ENCODE assay signal across 21 cellular contexts in the genomic region with DNA sequence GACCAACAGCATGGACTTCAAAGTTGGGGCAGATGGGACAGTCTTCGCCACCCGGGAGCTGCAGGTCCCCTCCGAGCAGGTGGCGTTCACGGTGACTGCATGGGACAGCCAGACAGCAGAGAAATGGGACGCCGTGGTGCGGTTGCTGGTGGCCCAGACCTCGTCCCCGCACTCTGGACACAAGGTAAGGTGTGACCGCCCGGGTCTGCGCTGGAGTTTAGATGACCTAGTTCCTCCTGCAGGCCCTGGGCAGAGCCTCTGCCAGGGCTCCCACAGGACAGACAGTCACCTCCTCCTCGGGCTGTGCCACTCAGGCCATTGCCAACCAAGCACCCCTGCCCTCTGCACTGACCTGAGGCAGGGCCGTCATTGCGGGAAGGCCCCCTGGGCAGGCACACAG.
DNase-seq lines count a peak whose midpoint lies in the region; ATAC-seq and TF ChIP-seq lines count a peak whose summit lies in the region.
"Had no signal": no experiment of that assay in that cellular context is flagged by ENCODE, and none has a peak within 500 bp of the region (broad histone marks: within the 10 kb centered on the region; RNA-seq: fewer than 3 reads in every experiment).

No MANE protein-coding gene starts in this region.

- peaks cover 2% of the 10 kb centered on the region for H3K9me3 Mint-ChIP-seq in chondrocyte (ENCODE audit: low read depth)
- H3K9me3 Mint-ChIP-seq: CD8-positive, alpha-beta T cell had no signal

- TF ChIP-seq CTCF in chondrocyte (IDR thresholded peaks at IDR 0.05): no peak

- no peak overlapping the region for H3K27ac Mint-ChIP-seq in chondrocyte (ENCODE audit: unreplicated experiment)
- H3K27ac Mint-ChIP-seq: B cell; CD4-positive, CD25-positive, alpha-beta regulatory T cell; CD8-positive, alpha-beta T cell; HFFc6 had no signal

- no peaks in the 10 kb centered on the region for H3K79me1 ChIP-seq in neuronal stem cell (ENCODE audit: low read depth, low read length)

- no peaks in the 10 kb centered on the region for H3K36me3 ChIP-seq in neuronal stem cell (replicated peaks in 1 of 2; ENCODE audit: control insufficient read depth in 2 of 2, insufficient read depth in 2 of 2, low read length in 2 of 2)
- no peaks in the 10 kb centered on the region for H3K36me3 ChIP-seq in aorta (ENCODE audit: control insufficient read depth in 1 of 2, insufficient read depth in 2 of 2, low read length in 1 of 2)
- H3K36me3 ChIP-seq: HAP-1 had no signal

- peaks cover 27% of the 10 kb centered on the region for H3K4me1 Mint-ChIP-seq in chondrocyte (ENCODE audit: low read depth)
- H3K4me1 Mint-ChIP-seq: B cell; CD4-positive, CD25-positive, alpha-beta regulatory T cell had no signal

- H3K4me2 ChIP-seq in neuronal stem cell (ENCODE audit: insufficient read depth, low read length, poor library complexity, severe bottlenecking): no peak overlapping the region

- no peak overlapping the region for H3K4ac ChIP-seq in neuronal stem cell (ENCODE audit: low read length)

- H3K4me1 ChIP-seq in neuronal stem cell (ENCODE audit: control insufficient read depth in 2 of 2, insufficient read depth in 1 of 2, low read depth in 1 of 2, low read length in 2 of 2): no peaks in the 10 kb centered on the region
- no peaks in the 10 kb centered on the region for H3K4me1 ChIP-seq in aorta (ENCODE audit: control insufficient read depth in 1 of 2, insufficient read depth in 2 of 2, low read length in 2 of 2)
- H3K4me1 ChIP-seq: Caco-2, HAP-1 had no signal

- no peak overlapping the region for H2BK15ac ChIP-seq in neuronal stem cell (ENCODE audit: low read length)

- H3K9ac ChIP-seq in neuronal stem cell (ENCODE audit: low read depth, low read length, poor library complexity): peak overlapping the region; percentile 74

- ATAC-seq in left cardiac atrium (no peak), left ventricle myocardium superior (no peak), aorta (ENCODE audit: low FRiP score) (no peak), GM21367 (IDR thresholded peaks at IDR 0.05; ENCODE audit: unreplicated experiment) (no peak), HG02678 (IDR thresholded peaks at IDR 0.05; ENCODE audit: unreplicated experiment) (no peak)
- ATAC-seq: CD8-positive, alpha-beta T cell; GM12878 had no signal

- H4K91ac ChIP-seq in neuronal stem cell (ENCODE audit: low read depth, low read length, poor library complexity): no peak overlapping the region

- no peak overlapping the region for H3K4me3 Mint-ChIP-seq in chondrocyte (ENCODE audit: unreplicated experiment)
- H3K4me3 Mint-ChIP-seq: B cell; CD4-positive, CD25-positive, alpha-beta regulatory T cell; CD8-positive, alpha-beta T cell; HFFc6 had no signal

- no peak overlapping the region for H3K23ac ChIP-seq in neuronal stem cell (ENCODE audit: low read depth, low read length, poor library complexity)

- no peak overlapping the region for H3K18ac ChIP-seq in neuronal stem cell (ENCODE audit: low read length)

- no peak overlapping the region for H2AK5ac ChIP-seq in neuronal stem cell (ENCODE audit: low read depth, low read length)

- H3K4me3 ChIP-seq in neuronal stem cell (ENCODE audit: low read length in 2 of 2) (no peak overlapping the region), aorta (ENCODE audit: low read length in 2 of 2) (no peak overlapping the region)
- H3K4me3 ChIP-seq: GM12878, HAP-1 had no signal

- no peak overlapping the region for H2BK120ac ChIP-seq in neuronal stem cell (ENCODE audit: low read depth, low read length)

- peak overlapping the region; percentile 25 for H3K14ac ChIP-seq in neuronal stem cell (ENCODE audit: low read length)

- H2BK5ac ChIP-seq in neuronal stem cell (ENCODE audit: low read length): no peak overlapping the region

- peaks cover 0 to under 1% of the 10 kb centered on the region in 2 donors for H3K9me3 ChIP-seq in neuronal stem cell (replicated peaks in 1 of 2; ENCODE audit: control insufficient read depth in 2 of 2, insufficient read depth in 1 of 2, low read depth in 1 of 2, low read length in 2 of 2)
- H3K9me3 ChIP-seq in aorta (ENCODE audit: control insufficient read depth, low read length): peaks cover 3% of the 10 kb centered on the region
- H3K9me3 ChIP-seq: HAP-1 had no signal

- no peaks in the 10 kb centered on the region for H3K36me3 Mint-ChIP-seq in chondrocyte (ENCODE audit: low read depth)
- H3K36me3 Mint-ChIP-seq: CD4-positive, CD25-positive, alpha-beta regulatory T cell; CD8-positive, alpha-beta T cell had no signal

- no peaks in the 10 kb centered on the region for H3K27me3 ChIP-seq in neuronal stem cell (ENCODE audit: control insufficient read depth in 3 of 3, insufficient read depth in 3 of 3, low read depth in 1 of 3, low read length in 3 of 3)
- H3K27me3 ChIP-seq in aorta (ENCODE audit: control insufficient read depth in 1 of 2, insufficient read depth in 2 of 2, low read length in 1 of 2): no peaks in the 10 kb centered on the region

- no peak overlapping the region for H2AFZ ChIP-seq in neuronal stem cell (ENCODE audit: low read length)

- H3K27me3 Mint-ChIP-seq in chondrocyte (ENCODE audit: low read depth): peaks cover 8% of the 10 kb centered on the region
- H3K27me3 Mint-ChIP-seq: B cell; CD4-positive, CD25-positive, alpha-beta regulatory T cell had no signal

- WGBS in neuronal stem cell (ENCODE audit: extremely low coverage in 2 of 2, insufficient read length in 2 of 2, insufficient replicate concordance in 1 of 2), 2 donors: no CpG with 5 or more reads among the region's 16 CpGs
- 92 to 93% methylated on average over 16 of the region's 16 CpGs for WGBS in aorta, 2 donors

- peak overlapping the region; percentile 20 for H4K8ac ChIP-seq in neuronal stem cell (ENCODE audit: low read depth, low read length)

- H3K27ac ChIP-seq in neuronal stem cell (replicated peaks; ENCODE audit: low read length): no peak overlapping the region
- H3K27ac ChIP-seq in aorta (ENCODE audit: low read depth in 1 of 2, low read length in 2 of 2): no peak overlapping the region
- H3K27ac ChIP-seq: 22Rv1 had no signal

- peak; percentile 4 for DNase-seq in left cardiac atrium
- no peak for DNase-seq in left ventricle myocardium superior
- peak; percentile 93 for DNase-seq in chondrocyte (ENCODE audit: low spot score)
- DNase-seq in neuronal stem cell (ENCODE audit: low spot score): no peak
- peak; percentile 34 to 41 for DNase-seq in aorta
- DNase-seq in activated CD4-positive, CD25-positive, alpha-beta regulatory T cell treated with anti-CD3 and anti-CD28 coated beads, Interleukin-2, amount 50 U/mL, for 72 hours: no peak
- DNase-seq: Caco-2; CD4-positive, CD25-positive, alpha-beta regulatory T cell; CD8-positive, alpha-beta T cell; DMS153; DMS79; EL; GDM1; GOT3; HFFc6 had no signal

- no peak overlapping the region for H2BK12ac ChIP-seq in neuronal stem cell (ENCODE audit: low read length)

- intact Hi-C loops in left cardiac atrium (cut with DNase I): no loop called here
- intact Hi-C loops in left ventricle myocardium superior (cut with micrococcal nuclease): no loop called here
- intact Hi-C loops in aorta (cut with DNase I): no loop called here

Comparison
In these comparisons a context has a peak if more than half of its experiments do, and no peak if none do; other contexts are left out.
1. DNase-seq: peak in left cardiac atrium (single experiment), chondrocyte (single experiment) and aorta (2 of 2); none in left ventricle myocardium superior (single experiment), neuronal stem cell (single experiment) and activated CD4-positive, CD25-positive, alpha-beta regulatory T cell treated with anti-CD3 and anti-CD28 coated beads, Interleukin-2, amount 50 U/mL, for 72 hours (single experiment).